Comparison of ENCODE assay signal across 2 cellular contexts in genomic region chr19:16308081-16308480, GRCh38.
TF ChIP-seq lines count a peak whose summit lies in the region.

No MANE protein-coding gene starts in this region.

TF ChIP-seq in K562, 482 proteins besides CTCF, POLR2A, EP300 and RAD21:
- no peak for TF ChIP-seq KAT2B (IDR thresholded peaks at IDR 0.05; ENCODE audit: low read depth, low read length)
- peak; percentile 88 for TF ChIP-seq ZNF146 (CRISPR knock-in tag; IDR thresholded peaks at IDR 0.05; ENCODE audit: unreplicated experiment)

TF ChIP-seq in H1, 55 proteins besides CTCF, POLR2A, EP300 and RAD21:
- TF ChIP-seq KDM1A (IDR thresholded peaks at IDR 0.05; ENCODE audit: borderline replicate concordance, low read length) (0 out of 2 replicates have a peak, but pooled peaks have one; percentile 52), CHD1 (IDR thresholded peaks at IDR 0.05; ENCODE audit: low read depth, low read length) (no peak)
